ENCODE assay signal across 1 cellular context in genomic region chr7:151311294-151311864, GRCh38.
A peak's percentile ranks its signal among the peaks of the same experiment; 100 is the strongest.
TF ChIP-seq lines count a peak whose summit lies in the region.

No MANE protein-coding gene starts in this region.

TF ChIP-seq in K562, 482 proteins besides CTCF, POLR2A, EP300 and RAD21 (continued from another document):
- TF ChIP-seq ZNF280A (IDR thresholded peaks at IDR 0.05; ENCODE audit: low read depth, partially characterized antibody) (peak; percentile 29), TRIM28 (IDR thresholded peaks at IDR 0.05) (peak; percentile 90), CBX3 (IDR thresholded peaks at IDR 0.05; ENCODE audit: borderline replicate concordance in 1 of 2, low read length in 2 of 2) (peak in 1 of 2 experiments; percentile 99; a peak in 2 of 3 replicates), TFAP4 (CRISPR knock-in tag; IDR thresholded peaks at IDR 0.05; ENCODE audit: borderline replicate concordance) (peak; percentile 42; the same call in 1 of the 2 replicates), RCOR1 (IDR thresholded peaks at IDR 0.05; ENCODE audit: borderline replicate concordance in 1 of 2, low read depth in 2 of 2, low read length in 2 of 2) (peak in 1 of 2 experiments; percentile 42; a peak in 1 of 4 replicates), SMARCA5 (IDR thresholded peaks at IDR 0.05) (0 out of 2 replicates have a peak, but pooled peaks have one; percentile 27), AFF1 (IDR thresholded peaks at IDR 0.05; ENCODE audit: low read depth in 1 of 2, partially characterized antibody in 2 of 2) (peak in 1 of 2 experiments; percentile 39), ZBED1 (IDR thresholded peaks at IDR 0.05) (peak; percentile 91), ZNF224 (CRISPR knock-in tag; IDR thresholded peaks at IDR 0.05) (no peak), JUND (IDR thresholded peaks at IDR 0.05; ENCODE audit: borderline replicate concordance, low read depth, low read length) (0 out of 2 replicates have a peak, but pooled peaks have one; percentile 4), JUND (tag; IDR thresholded peaks at IDR 0.05; ENCODE audit: borderline replicate concordance, low read depth, low read length) (no peak; the same call in 2 of the 3 replicates), ZNF512 (tag; IDR thresholded peaks at IDR 0.05) (no peak), XRCC3 (IDR thresholded peaks at IDR 0.05) (peak; percentile 21; the same call in 1 of the 2 replicates), RB1 (IDR thresholded peaks at IDR 0.05; ENCODE audit: low read depth) (peak; percentile 28; the same call in 1 of the 2 replicates), ZNF699 (CRISPR knock-in tag; IDR thresholded peaks at IDR 0.05; ENCODE audit: insufficient replicate concordance) (peak; percentile 87), JUN (IDR thresholded peaks at IDR 0.05; ENCODE audit: borderline replicate concordance, low read depth, low read length) (peak; percentile 28; the same call in 1 of the 2 replicates), JUN (CRISPR knock-in tag; IDR thresholded peaks at IDR 0.05; ENCODE audit: borderline replicate concordance) (no peak), CREM (IDR thresholded peaks at IDR 0.05; ENCODE audit: low read depth) (0 out of 2 replicates have a peak, but pooled peaks have one; percentile 18)
